Comparison of ENCODE assay signal across 8 cellular contexts in the genomic region with DNA sequence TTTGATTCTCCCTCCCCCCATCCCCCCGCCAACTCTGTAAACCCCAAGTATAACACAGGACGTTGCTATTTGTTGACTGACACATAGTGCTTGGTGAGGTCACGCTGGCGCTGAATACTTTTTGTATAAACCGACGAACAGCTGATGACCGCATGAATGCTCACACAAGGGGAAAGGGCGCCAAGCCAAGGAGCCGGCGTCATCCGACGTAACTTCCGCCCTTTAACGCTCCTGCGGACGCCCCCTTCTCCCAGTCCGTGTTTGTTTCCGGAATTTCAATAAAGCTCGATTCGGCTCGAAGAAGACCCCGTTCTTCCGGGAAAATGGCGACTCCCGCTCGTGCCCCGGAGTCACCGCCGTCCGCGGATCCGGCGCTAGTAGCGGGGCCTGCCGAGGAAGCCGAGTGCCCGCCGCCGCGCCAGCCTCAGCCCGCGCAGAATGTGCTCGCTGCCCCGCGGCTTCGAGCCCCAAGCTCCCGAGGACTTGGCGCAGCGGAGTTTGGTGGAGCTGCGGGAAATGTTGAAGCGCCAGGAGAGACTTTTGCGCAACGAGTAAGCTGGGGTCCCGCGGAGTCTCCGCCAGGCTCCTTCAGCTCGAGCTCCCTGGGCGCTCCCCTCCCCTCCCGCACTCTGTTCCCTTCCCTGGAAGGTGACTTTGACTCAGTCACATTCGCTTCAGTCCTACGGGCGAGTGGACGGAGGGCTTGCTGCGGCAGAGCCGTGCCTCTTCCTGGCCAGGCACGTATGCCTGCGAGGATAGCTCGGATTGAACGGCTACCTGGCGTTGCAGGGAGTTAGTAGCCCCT. TPM values are rescaled to one million over a fixed set of nuclear protein-coding genes. Genes with fewer than 3 reads are reported as not detected.
DNase-seq lines count a peak whose midpoint lies in the region; ATAC-seq, FAIRE-seq and TF ChIP-seq lines count a peak whose summit lies in the region.

Gene POLR2M, plus strand, starts transcription at position 310 of the 805 bp plus-strand sequence. Its CDS starts 129 bp downstream, at position 439.

- FAIRE-seq in astrocyte (lab: Jason Lieb, UNC): peak; percentile 85

- H3K4me3 ChIP-seq in astrocyte (ENCODE audit: insufficient read depth, low read depth, low read length) (peak within 1 kb of the TSS; percentile 98), rectal smooth muscle tissue (ENCODE audit: low read length) (peak within 1 kb of the TSS; percentile 89), aorta (ENCODE audit: low read length in 2 of 2) (peak within 1 kb of the TSS; percentile 92 to 96)

- H3K9ac ChIP-seq in astrocyte (ENCODE audit: low read length) (peak within 1 kb of the TSS; percentile 99), rectal smooth muscle tissue (ENCODE audit: low read length) (peak within 1 kb of the TSS; percentile 95)

- peaks cover 8% of the 10 kb centered on the region for H3K36me3 Mint-ChIP-seq in astrocyte (ENCODE audit: low read depth, unreplicated experiment)

- peak within 1 kb of the TSS; percentile 96 for H3K4me2 ChIP-seq in astrocyte (ENCODE audit: low read length)

- ATAC-seq in GM18505 (IDR thresholded peaks at IDR 0.05; ENCODE audit: unreplicated experiment): peak; percentile 92
- ATAC-seq in HG02973 (IDR thresholded peaks at IDR 0.05; ENCODE audit: unreplicated experiment): peak; percentile 92
- ATAC-seq in aorta (ENCODE audit: low FRiP score): peak; percentile 96

- no peaks in the 10 kb centered on the region for H3K9me3 Mint-ChIP-seq in astrocyte (ENCODE audit: unreplicated experiment)

- H3K4me3 Mint-ChIP-seq in astrocyte (ENCODE audit: unreplicated experiment): peak within 1 kb of the TSS; percentile 95

- H3K27ac ChIP-seq in astrocyte (ENCODE audit: low read depth, low read length) (peak within 1 kb of the TSS; percentile 96), rectal smooth muscle tissue (ENCODE audit: low read depth, low read length) (peak within 1 kb of the TSS; percentile 78), aorta (ENCODE audit: low read depth in 1 of 2, low read length in 2 of 2) (peak within 1 kb of the TSS; percentile 85 to 97)

- peaks cover 10% of the 10 kb centered on the region for H3K4me1 Mint-ChIP-seq in astrocyte (ENCODE audit: low read depth, unreplicated experiment)

- intact Hi-C loops in aorta (cut with DNase I): loop anchor here (2.0 to 5.0 kb wide), 2 partner anchors 39 to 40 kb away; no protein-coding TSS in a partner anchor

- WGBS in aorta, 2 donors: 4 to 7% methylated on average over 69 to 70 of the region's 70 CpGs

- peak; percentile 78 for TF ChIP-seq POLR2A in GM18505 (IDR thresholded peaks at IDR 0.05; ENCODE audit: borderline replicate concordance, extremely low read depth, insufficient read depth, insufficient read length)

- H3K36me3 ChIP-seq in astrocyte (ENCODE audit: insufficient read depth, low read length): peaks cover 4% of the 10 kb centered on the region
- peaks cover 6% of the 10 kb centered on the region for H3K36me3 ChIP-seq in rectal smooth muscle tissue (ENCODE audit: control insufficient read depth, insufficient read depth, low read length)
- H3K36me3 ChIP-seq in aorta (ENCODE audit: control insufficient read depth in 1 of 2, insufficient read depth in 2 of 2, low read length in 1 of 2): peaks cover 3 to 4% of the 10 kb centered on the region in 2 donors

- peak within 1 kb of the TSS; percentile 92 for H3K27ac Mint-ChIP-seq in astrocyte (ENCODE audit: unreplicated experiment)

- H3K4me1 ChIP-seq in astrocyte (ENCODE audit: insufficient read depth, low read length): peaks cover 5% of the 10 kb centered on the region
- H3K4me1 ChIP-seq in rectal smooth muscle tissue (ENCODE audit: control insufficient read depth, insufficient read depth, low read length): peaks cover 9% of the 10 kb centered on the region
- peaks cover 1 to 3% of the 10 kb centered on the region in 2 donors for H3K4me1 ChIP-seq in aorta (ENCODE audit: control insufficient read depth in 1 of 2, insufficient read depth in 2 of 2, low read length in 2 of 2)

- H3K27me3 Mint-ChIP-seq in astrocyte (ENCODE audit: low read depth, unreplicated experiment): peaks cover 3% of the 10 kb centered on the region

- H3K9me3 ChIP-seq in astrocyte (ENCODE audit: insufficient read depth, low read depth, low read length) (no peaks in the 10 kb centered on the region), aorta (ENCODE audit: control insufficient read depth, low read length) (no peaks in the 10 kb centered on the region)

- DNase-seq in NCI-H2029 (lab: John Stamatoyannopoulos, UW) (peak; percentile 85), T-helper 22 cell (ENCODE audit: low read depth) (peak; percentile 85), astrocyte (ENCODE audit: low read depth) (peak; percentile 98), hepatic stellate cell (ENCODE audit: low spot score) (peak; percentile 80), aorta (peak; percentile 97 to 98)

- peaks cover 13% of the 10 kb centered on the region for H4K20me1 ChIP-seq in astrocyte (ENCODE audit: insufficient read depth, low read length)

- TF ChIP-seq CTCF in astrocyte (IDR thresholded peaks at IDR 0.05; ENCODE audit: insufficient read depth, low read depth, low read length): no peak

- peaks cover 43% of the 10 kb centered on the region for H3K79me2 ChIP-seq in astrocyte (ENCODE audit: insufficient read depth, low read length)

- H3K27me3 ChIP-seq in astrocyte (ENCODE audit: insufficient read depth, low read length) (no peaks in the 10 kb centered on the region), rectal smooth muscle tissue (ENCODE audit: control insufficient read depth, insufficient read depth, low read length) (no peaks in the 10 kb centered on the region), aorta (ENCODE audit: control insufficient read depth in 1 of 2, insufficient read depth in 2 of 2, low read length in 1 of 2) (no peaks in the 10 kb centered on the region)

- H2AFZ ChIP-seq in astrocyte (ENCODE audit: low read depth, low read length): peak within 1 kb of the TSS; percentile 96

RNA-seq across cellular contexts. Expression of gene POLR2M, which starts in this region (rescaled TPM):
- 61.4 and 71.5 TPM in 2 replicates for total RNA-seq in astrocyte
- total RNA-seq in aorta: 100 to 1,000 TPM; 102 to 119 TPM
- 100 to 1,000 TPM; 236 to 246 TPM for polyA plus RNA-seq in aorta

Comparison
In these comparisons a context has a peak if more than half of its experiments do, and no peak if none do; other contexts are left out.
1. Peak in every context shown above with its lines: DNase-seq, ATAC-seq, H3K4me3 ChIP-seq and H3K27ac ChIP-seq.